In the genomic region with DNA sequence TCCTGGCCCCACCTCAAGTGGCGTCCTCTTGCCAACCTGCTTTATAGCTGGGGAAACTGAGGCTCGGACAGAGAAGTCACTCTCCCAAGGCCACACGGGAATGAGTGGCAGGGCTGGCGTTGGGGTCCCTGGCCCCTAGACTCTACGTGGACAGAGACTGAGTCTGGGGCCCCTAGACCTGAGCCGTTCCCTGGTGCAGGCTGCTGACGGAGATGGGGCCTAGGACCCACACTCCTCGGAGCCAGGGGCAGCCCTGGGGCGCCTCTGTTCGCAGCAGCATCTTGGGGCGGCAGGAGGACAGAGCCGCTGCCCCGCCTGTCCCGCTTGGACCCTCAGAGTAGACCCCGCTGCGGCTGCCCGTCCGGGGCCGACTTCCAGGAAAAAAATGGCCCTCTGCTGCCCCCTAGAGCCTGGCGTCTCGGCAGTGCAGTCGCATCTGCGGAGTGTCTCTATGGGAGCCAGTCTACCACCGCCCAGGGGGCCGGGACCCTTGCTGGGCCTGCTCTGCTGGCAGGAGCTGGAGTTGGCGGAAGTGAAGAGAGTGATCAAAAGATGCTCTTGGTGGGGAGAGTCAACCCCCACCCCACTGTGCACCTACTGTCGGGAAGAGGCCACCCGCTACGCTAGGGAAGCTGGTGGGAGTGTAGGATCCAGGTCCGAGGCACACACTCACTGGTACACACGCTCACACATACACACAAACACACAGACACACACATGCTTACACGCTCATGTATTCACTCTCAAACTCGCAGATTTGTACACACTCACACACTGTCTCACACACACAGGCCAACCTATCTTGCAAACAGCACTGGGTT, we compare ENCODE assay signal across 8 cellular contexts.
DNase-seq lines count a peak whose midpoint lies in the region; ATAC-seq and TF ChIP-seq lines count a peak whose summit lies in the region.

No MANE protein-coding gene starts in this region.

- no peak overlapping the region for H2BK5ac ChIP-seq in mesenchymal stem cell (ENCODE audit: low read depth, low read length, poor library complexity, severe bottlenecking)

- H3K79me1 ChIP-seq in mesenchymal stem cell (replicated peaks; ENCODE audit: low read length, poor library complexity, severe bottlenecking), result no peaks in the 10 kb centered on the region

- H3K23ac ChIP-seq in mesenchymal stem cell (ENCODE audit: low read length in 2 of 2), result no peak overlapping the region

- peak; percentile 76 for DNase-seq in GM10266 (ENCODE audit: extremely low spot score)
- DNase-seq in NCI-H2081 (lab: John Stamatoyannopoulos, UW), result peak; percentile 52 to 59
- peak; percentile 60 to 61 for DNase-seq in activated CD4-positive, alpha-beta T cell treated with anti-CD3 and anti-CD28 coated beads, Interleukin-2, amount 50 U/mL, for 4 hours
- peak; percentile 56 for DNase-seq in colonic mucosa
- DNase-seq in mesenchymal stem cell, result peak; percentile 42
- peak; percentile 45 for DNase-seq in stimulated activated CD8-positive, alpha-beta memory T cell treated with anti-CD3 and anti-CD28 coated beads, Interleukin-4, amount 100 ng/mL, for 24 hours (ENCODE audit: low read depth)

- H2AFZ ChIP-seq in mesenchymal stem cell (ENCODE audit: low read depth, low read length), result no peak overlapping the region

- peak overlapping the region in 1 of 2 experiments; percentile 20 for H3K4ac ChIP-seq in mesenchymal stem cell (ENCODE audit: low read depth in 1 of 2, low read length in 2 of 2)

- H2BK15ac ChIP-seq in mesenchymal stem cell (ENCODE audit: low read depth, poor library complexity, severe bottlenecking), result peak overlapping the region; percentile 34

- H2BK120ac ChIP-seq in mesenchymal stem cell (ENCODE audit: low read depth, low read length), result peak overlapping the region; percentile 23

- H3K9ac ChIP-seq in colonic mucosa (ENCODE audit: low read depth in 2 of 2, low read length in 2 of 2) (no peak overlapping the region), mesenchymal stem cell (ENCODE audit: low read length) (no peak overlapping the region)

- peak overlapping the region; percentile 0 for H4K8ac ChIP-seq in mesenchymal stem cell (ENCODE audit: low read length)

- H3K14ac ChIP-seq in mesenchymal stem cell (ENCODE audit: low read length in 2 of 2), result no peak overlapping the region

- H3K27ac ChIP-seq in colonic mucosa (no peak overlapping the region), mesenchymal stem cell (ENCODE audit: low read length, poor library complexity, severe bottlenecking) (no peak overlapping the region)

- no peak overlapping the region for H2AK5ac ChIP-seq in mesenchymal stem cell (ENCODE audit: low read length, severe bottlenecking)

- H3K4me3 ChIP-seq in colonic mucosa (no peak overlapping the region), mesenchymal stem cell (ENCODE audit: insufficient read depth in 1 of 2, low read depth in 1 of 2, low read length in 2 of 2) (no peak overlapping the region)

- H3K27me3 ChIP-seq in colonic mucosa (no peaks in the 10 kb centered on the region), mesenchymal stem cell (ENCODE audit: control insufficient read depth in 1 of 2, insufficient read depth in 1 of 2, low read length in 2 of 2) (peaks cover 37 to 44% of the 10 kb centered on the region in 2 experiments)

- 27% methylated on average over 30 of the region's 33 CpGs for WGBS in mesenchymal stem cell

- TF ChIP-seq CTCF in GM10266 (IDR thresholded peaks at IDR 0.05; ENCODE audit: control insufficient read depth, insufficient read depth, low read depth, missing control alignments), result peak; percentile 71
- peak; percentile 72 for TF ChIP-seq CTCF in colonic mucosa (IDR thresholded peaks at IDR 0.05)

- H3K9me3 ChIP-seq in colonic mucosa (no peaks in the 10 kb centered on the region), mesenchymal stem cell (ENCODE audit: control insufficient read depth, low read length) (no peaks in the 10 kb centered on the region)

- H3K36me3 ChIP-seq in colonic mucosa (no peaks in the 10 kb centered on the region), mesenchymal stem cell (ENCODE audit: control insufficient read depth in 1 of 2, insufficient read depth in 2 of 2, low read depth in 1 of 2, low read length in 2 of 2) (peaks cover 0 to under 1% of the 10 kb centered on the region in 2 experiments)

- H3K4me2 ChIP-seq in mesenchymal stem cell (ENCODE audit: low read length, poor library complexity, severe bottlenecking), result peak overlapping the region; percentile 25

- no peaks in the 10 kb centered on the region for H3K4me1 ChIP-seq in colonic mucosa
- peaks cover 7% of the 10 kb centered on the region for H3K4me1 ChIP-seq in mesenchymal stem cell (ENCODE audit: control insufficient read depth, insufficient read depth, low read depth, low read length)

- intact Hi-C loops in colonic mucosa (cut with DNase I), result loop anchor here (2.0 kb wide), 1 partner anchor 527 kb away; a partner anchor contains a TSS

- ATAC-seq in GM19452 (IDR thresholded peaks at IDR 0.05; ENCODE audit: unreplicated experiment) (no peak), GM18861 (IDR thresholded peaks at IDR 0.05; ENCODE audit: unreplicated experiment) (no peak)

- peak overlapping the region in 1 of 2 experiments; percentile 74 for H2BK12ac ChIP-seq in mesenchymal stem cell (ENCODE audit: low read length in 2 of 2)

- peak overlapping the region; percentile 64 for H4K91ac ChIP-seq in mesenchymal stem cell (ENCODE audit: low read length)

- H3K18ac ChIP-seq in mesenchymal stem cell (ENCODE audit: low read depth in 1 of 2, low read length in 2 of 2), result peak overlapping the region in 1 of 2 experiments; percentile 29
